17 cellular contexts compared by ENCODE assay signal in the genomic region with DNA sequence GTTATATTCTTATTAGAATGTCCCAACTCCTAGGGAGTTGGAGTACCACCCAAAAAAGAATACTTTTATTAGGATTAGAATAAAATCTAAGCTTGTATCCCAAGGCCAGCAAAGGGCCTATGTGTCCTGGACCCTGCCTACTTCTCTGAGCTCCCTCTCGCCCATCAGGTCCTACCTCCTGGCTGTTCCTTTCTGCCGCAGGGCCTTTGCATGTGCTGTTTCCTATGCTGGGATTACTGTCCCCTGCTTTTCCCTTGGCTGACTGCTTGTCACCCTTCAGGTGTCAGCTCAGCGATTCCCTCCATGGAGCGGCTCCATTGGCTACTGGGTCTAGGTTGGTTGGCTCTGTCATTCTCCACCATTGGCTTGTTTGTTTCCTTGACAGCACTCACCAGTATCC. TPM values are rescaled to one million over a fixed set of nuclear protein-coding genes. Genes with fewer than 3 reads are reported as not detected.
"Had no signal": no experiment of that assay in that cellular context is flagged by ENCODE, and none has a peak within 500 bp of the region (broad histone marks: within the 10 kb centered on the region; RNA-seq: fewer than 3 reads in every experiment).

No MANE protein-coding gene starts in this region.

- DNase-seq: activated effector memory CD4-positive, alpha-beta T cell treated with anti-CD3 and anti-CD28 coated beads, Interleukin-2, amount 50 U/mL, for 16 hours; amygdala; heart right ventricle; naive thymus-derived CD4-positive, alpha-beta T cell; occipital lobe; stimulated activated CD4-positive, alpha-beta T cell treated with anti-CD3 and anti-CD28 coated beads, Interleukin-4, amount 100 ng/mL, for 1 hour; T1000 had no signal

- H3K4me3 Mint-ChIP-seq: activated CD4-positive, alpha-beta memory T cell treated with anti-CD3 and anti-CD28 coated beads, Interleukin-2, amount 10 ng/mL, durations not matched to agents 7 days and 5 days; activated CD4-positive, alpha-beta T cell treated with anti-CD3 and anti-CD28 coated beads, Interleukin-2, amount 10 ng/mL, durations not matched to agents 24 days and 14 days; activated naive CD4-positive, alpha-beta T cell treated with anti-CD3 and anti-CD28 coated beads, Interleukin-2, amount 10 ng/mL, durations not matched to agents 7 days and 5 days; neural crest cell had no signal

- H3K27ac Mint-ChIP-seq: activated CD4-positive, alpha-beta memory T cell treated with anti-CD3 and anti-CD28 coated beads, Interleukin-2, amount 10 ng/mL, durations not matched to agents 7 days and 5 days; activated CD4-positive, alpha-beta T cell treated with anti-CD3 and anti-CD28 coated beads, Interleukin-2, amount 10 ng/mL, durations not matched to agents 24 days and 14 days; activated naive CD4-positive, alpha-beta T cell treated with anti-CD3 and anti-CD28 coated beads, Interleukin-2, amount 10 ng/mL, durations not matched to agents 7 days and 5 days had no signal

- H3K36me3 ChIP-seq: heart right ventricle, left lung had no signal

- ATAC-seq: heart right ventricle had no signal

- H3K9me3 ChIP-seq: heart right ventricle, left lung had no signal

- H3K9me3 Mint-ChIP-seq: activated CD4-positive, alpha-beta memory T cell treated with anti-CD3 and anti-CD28 coated beads, Interleukin-2, amount 10 ng/mL, durations not matched to agents 7 days and 5 days; activated CD4-positive, alpha-beta T cell treated with anti-CD3 and anti-CD28 coated beads, Interleukin-2, amount 10 ng/mL, durations not matched to agents 24 days and 14 days; activated naive CD4-positive, alpha-beta T cell treated with anti-CD3 and anti-CD28 coated beads, Interleukin-2, amount 10 ng/mL, durations not matched to agents 7 days and 5 days; naive thymus-derived CD4-positive, alpha-beta T cell; neural crest cell had no signal

- H3K36me3 Mint-ChIP-seq: activated naive CD4-positive, alpha-beta T cell treated with anti-CD3 and anti-CD28 coated beads, Interleukin-2, amount 10 ng/mL, durations not matched to agents 7 days and 5 days; naive thymus-derived CD4-positive, alpha-beta T cell had no signal

- H3K4me3 ChIP-seq: heart right ventricle, left lung had no signal

- H3K27ac ChIP-seq: left lung had no signal

RNA-seq across cellular contexts. Expression of a gene that starts 13.4 kb away (rescaled TPM):
- polyA plus RNA-seq: naive thymus-derived CD4-positive, alpha-beta T cell had no signal

RNA-seq across cellular contexts. Expression of a gene that starts 38.8 kb away (rescaled TPM):
- total RNA-seq: activated CD4-positive, alpha-beta memory T cell treated with anti-CD3 and anti-CD28 coated beads, Interleukin-2, amount 10 ng/mL, durations not matched to agents 7 days and 5 days; activated CD4-positive, alpha-beta T cell treated with anti-CD3 and anti-CD28 coated beads, Interleukin-2, amount 10 ng/mL, durations not matched to agents 24 days and 14 days; epithelial cell of proximal tubule; fibroblast of villous mesenchyme; left lung; lung microvascular endothelial cell; neural crest cell; occipital lobe; subcutaneous adipose tissue had no signal
- polyA plus RNA-seq: heart right ventricle; naive thymus-derived CD4-positive, alpha-beta T cell; thymus had no signal
